Comparison of ENCODE assay signal across 16 cellular contexts in the genomic region with DNA sequence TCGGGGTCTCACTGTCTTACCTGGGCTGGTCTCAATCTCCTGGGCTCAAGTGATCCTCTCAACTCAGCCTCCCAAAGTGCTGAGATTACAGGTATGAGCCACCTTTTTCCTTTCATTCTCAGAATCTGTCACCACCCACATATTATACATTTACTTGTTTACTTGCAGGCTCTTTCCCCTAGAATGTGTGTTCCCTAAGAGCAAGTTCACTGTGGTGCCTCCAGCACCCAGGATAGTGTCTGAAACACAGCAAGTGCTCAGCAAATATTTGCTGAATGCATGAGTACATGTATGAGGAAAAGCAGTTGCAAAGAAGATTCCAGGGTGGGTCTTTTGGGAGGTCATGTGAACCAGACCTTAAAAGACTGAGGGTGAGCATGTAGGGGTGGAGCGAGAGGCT.
DNase-seq lines count a peak whose midpoint lies in the region; ATAC-seq, FAIRE-seq and TF ChIP-seq lines count a peak whose summit lies in the region.
"Had no signal": no experiment of that assay in that cellular context is flagged by ENCODE, and none has a peak within 500 bp of the region (broad histone marks: within the 10 kb centered on the region; RNA-seq: fewer than 3 reads in every experiment).

No MANE protein-coding gene starts in this region.

- H3K4me1 Mint-ChIP-seq in mesothelial cell of epicardium = no peaks in the 10 kb centered on the region

- no peak for FAIRE-seq in small intestine (lab: Jason Lieb, UNC)

- H3K4me3 Mint-ChIP-seq in mesothelial cell of epicardium = no peak overlapping the region

- 87 to 95% (median 92%) methylated on average over 2 of the region's 2 CpGs for WGBS in small intestine, 3 donors

- H3K9me3 ChIP-seq in left lung = no peaks in the 10 kb centered on the region
- no peaks in the 10 kb centered on the region for H3K9me3 ChIP-seq in small intestine (ENCODE audit: control insufficient read depth, low read depth)
- H3K9me3 ChIP-seq: BE2C, esophagus muscularis mucosa, HAP-1, SJSA1 had no signal

- H3K4me1 ChIP-seq in left lung = no peaks in the 10 kb centered on the region
- H3K4me1 ChIP-seq in small intestine (ENCODE audit: control insufficient read depth in 2 of 2, insufficient read depth in 1 of 2, low read depth in 1 of 2, low read length in 1 of 2) = no peaks in the 10 kb centered on the region
- H3K4me1 ChIP-seq: BE2C, esophagus muscularis mucosa, HAP-1, SJSA1 had no signal

- no peaks in the 10 kb centered on the region for H3K27me3 ChIP-seq in left lung
- H3K27me3 ChIP-seq in small intestine (ENCODE audit: control insufficient read depth in 2 of 2, insufficient read depth in 2 of 2, low read length in 2 of 2) = no peaks in the 10 kb centered on the region
- H3K27me3 ChIP-seq: BE2C, SJSA1 had no signal

- no peak for DNase-seq in left lung
- no peak for DNase-seq in epidermal melanocyte (ENCODE audit: insufficient read length, low spot score)
- DNase-seq in small intestine = no peak
- DNase-seq in mesothelial cell of epicardium (ENCODE audit: low spot score in 2 of 2, unreplicated experiment in 2 of 2) = no peak
- no peak for DNase-seq in NCI-H226
- DNase-seq: BE2C; left colon; NCI-H1417; PC-3; stimulated activated CD4-positive, alpha-beta T cell treated with anti-CD3 and anti-CD28 coated beads, Interleukin-12 subunit alpha, Interleukin-12 subunit beta, amount 100 ng/mL, for 4 hours had no signal

- intact Hi-C loops in left lung (cut with DNase I) = no loop called here

- H3K4me3 ChIP-seq in left lung (no peak overlapping the region), small intestine (ENCODE audit: low read depth in 1 of 2, low read length in 2 of 2) (no peak overlapping the region)
- H3K4me3 ChIP-seq: esophagus muscularis mucosa, HAP-1, SJSA1 had no signal

- H3K27ac ChIP-seq in left lung = no peak overlapping the region
- no peak overlapping the region for H3K27ac ChIP-seq in small intestine (ENCODE audit: low read depth in 1 of 2, low read length in 1 of 2)
- H3K27ac ChIP-seq: esophagus muscularis mucosa, SJSA1 had no signal

- H3K36me3 ChIP-seq in left lung = no peaks in the 10 kb centered on the region
- no peaks in the 10 kb centered on the region for H3K36me3 ChIP-seq in small intestine (ENCODE audit: control insufficient read depth in 2 of 2, insufficient read depth in 2 of 2, low read length in 2 of 2)
- H3K36me3 ChIP-seq: BE2C, esophagus muscularis mucosa, HAP-1, SJSA1 had no signal

- no peak for TF ChIP-seq CTCF in left lung (IDR thresholded peaks at IDR 0.05)
- TF ChIP-seq CTCF in mesothelial cell of epicardium (IDR thresholded peaks at IDR 0.05; ENCODE audit: unreplicated experiment) = no peak

- no peak overlapping the region for H3K27ac Mint-ChIP-seq in mesothelial cell of epicardium

- peak; percentile 16 for ATAC-seq in GM18511 (IDR thresholded peaks at IDR 0.05; ENCODE audit: unreplicated experiment)
- ATAC-seq in GM21360 (IDR thresholded peaks at IDR 0.05; ENCODE audit: unreplicated experiment) = peak; percentile 13
- ATAC-seq in HG03060 (IDR thresholded peaks at IDR 0.05; ENCODE audit: low read depth, unreplicated experiment) = peak; percentile 9
- ATAC-seq in left lung = peak; percentile 62
- ATAC-seq: left colon, PC-3 had no signal

- no peaks in the 10 kb centered on the region for H3K27me3 Mint-ChIP-seq in mesothelial cell of epicardium (ENCODE audit: low read depth)

- H3K36me3 Mint-ChIP-seq in mesothelial cell of epicardium = no peaks in the 10 kb centered on the region

- H3K9me3 Mint-ChIP-seq in mesothelial cell of epicardium = no peaks in the 10 kb centered on the region

Comparison
In these comparisons a context has a peak if more than half of its experiments do, and no peak if none do; other contexts are left out.
1. ATAC-seq: peak in every context shown above with its lines; median percentile 62 in left lung; 16 in GM18511; 13 in GM21360; 9 in HG03060.